In the genomic region with DNA sequence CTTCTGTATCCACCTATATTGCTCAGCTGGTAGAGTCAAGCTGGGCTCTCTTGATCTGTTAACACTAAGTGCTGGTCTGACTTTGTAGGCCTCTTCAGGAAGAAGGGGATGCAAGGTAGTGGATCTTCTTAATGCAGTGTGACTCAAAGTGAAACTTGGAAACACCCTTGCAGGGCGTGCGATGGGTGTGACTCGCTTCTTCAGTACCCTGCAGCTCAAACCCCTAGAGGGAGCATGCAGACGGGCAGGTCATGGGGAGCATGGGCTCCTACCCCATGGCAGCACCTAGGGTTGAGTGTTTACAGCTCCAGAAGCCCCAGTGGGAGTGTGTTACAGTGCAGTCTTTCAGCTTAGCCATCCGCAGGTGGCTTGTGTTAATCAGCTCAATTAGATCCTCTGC, we compare ENCODE assay signal across 8 cellular contexts. TPM values are rescaled to one million over a fixed set of nuclear protein-coding genes. Genes with fewer than 3 reads are reported as not detected.
DNase-seq lines count a peak whose midpoint lies in the region; ATAC-seq and TF ChIP-seq lines count a peak whose summit lies in the region.

No MANE protein-coding gene starts in this region.

- ATAC-seq in GM19025 (IDR thresholded peaks at IDR 0.05; ENCODE audit: low read depth, unreplicated experiment) (peak; percentile 98), HG03095 (IDR thresholded peaks at IDR 0.05; ENCODE audit: unreplicated experiment) (peak; percentile 97), foreskin keratinocyte (peak; percentile 97)

- H3K9me3 ChIP-seq in sigmoid colon: no peaks in the 10 kb centered on the region

- peak; percentile 43 for TF ChIP-seq CTCF in foreskin keratinocyte (conservative IDR thresholded peaks at IDR 0.05)
- TF ChIP-seq CTCF in sigmoid colon (IDR thresholded peaks at IDR 0.05): no peak

- H3K4me3 ChIP-seq in sigmoid colon: no peak overlapping the region

- 69 to 80% methylated on average over 5 of the region's 5 CpGs for WGBS in sigmoid colon, 2 donors

- no peak for TF ChIP-seq POLR2A in sigmoid colon (IDR thresholded peaks at IDR 0.05)

- intact Hi-C loops in sigmoid colon (cut with DNase I): no loop called here

- TF ChIP-seq EP300 in sigmoid colon (IDR thresholded peaks at IDR 0.05): no peak

- H3K27me3 ChIP-seq in foreskin keratinocyte (no peaks in the 10 kb centered on the region), sigmoid colon (no peaks in the 10 kb centered on the region)

- peak; percentile 50 to 57 for DNase-seq in activated CD4-positive, alpha-beta T cell treated with anti-CD3 and anti-CD28 coated beads for 4 hours
- DNase-seq in foreskin keratinocyte: peak; percentile 22 to 51
- DNase-seq in NCI-H524 (lab: John Stamatoyannopoulos, UW): no peak
- no peak for DNase-seq in sigmoid colon
- no peak for DNase-seq in amniotic stem cell (lab: John Stamatoyannopoulos, UW)
- DNase-seq in DMS 273 treated with DMSO at 0.1 percent for 48 hours (lab: John Stamatoyannopoulos, UW): no peak

- H3K4me1 ChIP-seq in foreskin keratinocyte (no peaks in the 10 kb centered on the region), sigmoid colon (peaks cover 0 to under 1% (median under 1%) of the 10 kb centered on the region in 4 donors)

- no peaks in the 10 kb centered on the region for H3K36me3 ChIP-seq in sigmoid colon

- H3K27ac ChIP-seq in foreskin keratinocyte (no peak overlapping the region), sigmoid colon (no peak overlapping the region)

RNA-seq across cellular contexts. Expression of gene SAMD3, which starts 0.8 kb away (rescaled TPM):
- total RNA-seq in foreskin keratinocyte (1.6 and 7.1 TPM in 2 replicates), sigmoid colon (under 1 TPM in 1 of 4 donors, not detected in 3; 0.81 TPM)
- polyA plus RNA-seq in foreskin keratinocyte (0.96 and 3.6 TPM in 2 replicates), sigmoid colon (1 to 10 TPM; 1.2 to 3.7 (median 3.5) TPM)

Comparison
In these comparisons a context has a peak if more than half of its experiments do, and no peak if none do; other contexts are left out.
1. DNase-seq: peak in activated CD4-positive, alpha-beta T cell treated with anti-CD3 and anti-CD28 coated beads for 4 hours (2 of 2) and foreskin keratinocyte (2 of 2); none in NCI-H524 (0 of 2), sigmoid colon (single experiment), amniotic stem cell (single experiment) and DMS 273 treated with DMSO at 0.1 percent for 48 hours (single experiment).
2. Peak in every context shown above with its lines, with median percentiles within 50 percentile points of each other: ATAC-seq.